8 cellular contexts compared by ENCODE assay signal in the genomic region with DNA sequence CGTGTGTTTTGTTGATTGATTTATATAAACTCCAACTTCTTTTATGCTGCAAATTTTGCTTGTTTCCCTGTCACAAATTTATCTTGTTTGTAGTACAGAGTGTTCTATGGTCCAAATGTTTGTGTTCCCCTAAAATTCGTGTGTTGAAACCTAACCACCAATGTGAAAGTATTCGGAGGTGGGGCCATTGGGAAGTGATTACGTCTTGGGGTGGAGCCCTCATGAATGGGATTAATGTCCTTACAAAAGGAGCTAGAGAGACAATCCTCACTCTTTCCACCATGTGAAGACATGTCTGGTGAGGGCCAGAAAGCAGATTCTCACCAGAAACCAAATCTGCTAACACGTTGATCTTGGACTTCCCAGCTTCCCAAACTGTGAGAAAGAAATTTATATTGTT.
"Had no signal": no experiment of that assay in that cellular context is flagged by ENCODE, and none has a peak within 500 bp of the region (broad histone marks: within the 10 kb centered on the region; RNA-seq: fewer than 3 reads in every experiment).

No MANE protein-coding gene starts in this region.

- H3K4me3 Mint-ChIP-seq: IgD-negative memory B cell had no signal

- H3K27me3 Mint-ChIP-seq: IgD-negative memory B cell had no signal

- H3K36me3 Mint-ChIP-seq: IgD-negative memory B cell had no signal

- H3K9ac ChIP-seq: KMS-11 had no signal

- H3K9me3 Mint-ChIP-seq: IgD-negative memory B cell had no signal

- H3K4me1 Mint-ChIP-seq: IgD-negative memory B cell had no signal

- H3K27ac Mint-ChIP-seq: IgD-negative memory B cell had no signal

- FAIRE-seq: HTR-8/SVneo had no signal

- ATAC-seq: HCT116 had no signal

- H3K36me3 ChIP-seq: HAP-1 had no signal

- H3K4me3 ChIP-seq: HAP-1 had no signal

- DNase-seq: GOT3, H7, KBM-7 had no signal

- H3K9me3 ChIP-seq: HAP-1 had no signal

- H3K27ac ChIP-seq: KMS-11 had no signal

- H3K4me1 ChIP-seq: HAP-1 had no signal
